ENCODE assay signal across 18 cellular contexts in the genomic region with DNA sequence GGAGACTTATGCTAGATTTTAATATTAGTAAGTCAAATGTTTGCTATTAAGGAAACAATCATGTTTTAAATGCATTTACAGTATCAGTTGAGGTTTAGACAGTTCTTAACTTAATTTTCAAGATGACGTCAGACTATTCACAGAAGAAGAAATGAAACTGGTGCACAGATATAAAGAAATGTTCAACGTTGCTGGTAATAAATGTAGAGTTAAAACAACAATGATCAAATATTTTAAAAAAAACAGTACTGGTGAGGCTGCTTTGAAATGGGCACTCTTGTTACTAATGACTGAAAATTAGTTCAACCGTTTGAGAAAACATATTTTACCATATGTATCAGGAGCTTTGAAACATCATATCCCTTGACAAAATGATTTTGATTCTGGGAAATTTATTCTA. TPM values are rescaled to one million over a fixed set of nuclear protein-coding genes. Genes with fewer than 3 reads are reported as not detected.
DNase-seq lines count a peak whose midpoint lies in the region; ATAC-seq, FAIRE-seq and TF ChIP-seq lines count a peak whose summit lies in the region.
"Had no signal": no experiment of that assay in that cellular context is flagged by ENCODE, and none has a peak within 500 bp of the region (broad histone marks: within the 10 kb centered on the region; RNA-seq: fewer than 3 reads in every experiment).

No MANE protein-coding gene starts in this region.

- FAIRE-seq in GM12891 (lab: Jason Lieb, UNC), result no peak
- FAIRE-seq in GM19239 (lab: Jason Lieb, UNC), result peak; percentile 45
- FAIRE-seq in K562 (lab: Jason Lieb, UNC), result no peak

- POLR2A ChIA-PET in K562 (lab: Yijun Ruan, JAX), result no interaction called here

- intact Hi-C loops in K562 (cut with micrococcal nuclease) (no loop called here), ovary (cut with DNase I) (no loop called here)

- no TSS peak for BruUV-seq in K562 (replicated peaks; lab: Mats Ljungman, UMichigan)

- H3K4me1 ChIP-seq in K562 (replicated peaks in 1 of 2; ENCODE audit: control insufficient read depth in 2 of 2, insufficient read depth in 2 of 2, low read length in 2 of 2) (no peaks in the 10 kb centered on the region), ovary (ENCODE audit: insufficient read depth) (no peaks in the 10 kb centered on the region)
- H3K4me1 ChIP-seq: BLaER1 treated with 17β-estradiol and CSF1 and Interleukin-3, amounts not matched to agents 10 nM and 100 nM had no signal

- CTCF ChIA-PET in K562 (lab: Yijun Ruan, JAX; ENCODE audit: low intra/inter-chr PET ratio), result no interaction called here

- H3K9me3 ChIP-seq in K562 (replicated peaks; ENCODE audit: control insufficient read depth, insufficient read depth, low read depth, low read length) (no peaks in the 10 kb centered on the region), ovary (no peaks in the 10 kb centered on the region)
- H3K9me3 ChIP-seq: BLaER1 treated with 17β-estradiol and CSF1 and Interleukin-3, amounts not matched to agents 10 nM and 100 nM; HAP-1 had no signal

- H3K9ac ChIP-seq in K562 (ENCODE audit: insufficient read depth in 1 of 2, low read depth in 2 of 2, low read length in 2 of 2), result no peak overlapping the region
- H3K9ac ChIP-seq: BLaER1 treated with 17β-estradiol and CSF1 and Interleukin-3, amounts not matched to agents 10 nM and 100 nM had no signal

- no peak overlapping the region for H2AFZ ChIP-seq in K562 (ENCODE audit: low read depth, low read length)

- no peaks in the 10 kb centered on the region for H3K9me1 ChIP-seq in K562 (ENCODE audit: control insufficient read depth, insufficient read depth, low read length)

- WGBS in K562 (ENCODE audit: insufficient coverage, low coverage, missing lambda C conversion rate), result 71% methylated on average over 3 of the region's 3 CpGs
- 74 to 84% (median 80%) methylated on average over 3 of the region's 3 CpGs for WGBS in ovary, 3 donors

- H3K27me3 ChIP-seq in K562 (ENCODE audit: control insufficient read depth in 2 of 2, insufficient read depth in 2 of 2, low read length in 2 of 2), result no peaks in the 10 kb centered on the region
- no peaks in the 10 kb centered on the region for H3K27me3 ChIP-seq in ovary
- H3K27me3 ChIP-seq: BLaER1 treated with 17β-estradiol and CSF1 and Interleukin-3, amounts not matched to agents 10 nM and 100 nM had no signal

- no peaks in the 10 kb centered on the region for H4K20me1 ChIP-seq in K562 (replicated peaks; ENCODE audit: control insufficient read depth, insufficient read depth, low read length)
- H4K20me1 ChIP-seq: BLaER1 treated with 17β-estradiol and CSF1 and Interleukin-3, amounts not matched to agents 10 nM and 100 nM had no signal

- ATAC-seq in HG03432 (IDR thresholded peaks at IDR 0.05; ENCODE audit: unreplicated experiment) (peak; percentile 55), K562 (no peak)

- H3K79me2 ChIP-seq in K562 (ENCODE audit: control insufficient read depth, insufficient read depth, low read length), result no peaks in the 10 kb centered on the region

- TF ChIP-seq CTCF in K562 (IDR thresholded peaks at IDR 0.05 in 2 of 3, conservative IDR thresholded peaks at IDR 0.05 in 1 of 3; ENCODE audit: insufficient read depth in 2 of 3, low read depth in 1 of 3, low read length in 3 of 3) (no peak), ovary (IDR thresholded peaks at IDR 0.05) (no peak)

- no peak for TF ChIP-seq RAD21 in K562 (CRISPR knock-in tag; conservative IDR thresholded peaks at IDR 0.05 in 1 of 2, IDR thresholded peaks at IDR 0.05 in 1 of 2)

- in situ Hi-C loops in K562 (cut with MboI), result no loop called here

- no peak overlapping the region for H3K4me3 ChIP-seq in K562
- no peak overlapping the region for H3K4me3 ChIP-seq in ovary
- H3K4me3 ChIP-seq: BLaER1 treated with 17β-estradiol and CSF1 and Interleukin-3, amounts not matched to agents 10 nM and 100 nM; HAP-1 had no signal

- H3K36me3 ChIP-seq in K562 (ENCODE audit: control insufficient read depth, insufficient read depth, low read length), result peaks cover 28% of the 10 kb centered on the region; the same call in 1 of the 3 replicates
- no peaks in the 10 kb centered on the region for H3K36me3 ChIP-seq in ovary
- H3K36me3 ChIP-seq: HAP-1 had no signal

- no peak overlapping the region for H3K4me2 ChIP-seq in K562 (ENCODE audit: insufficient read depth, low read length)
- H3K4me2 ChIP-seq: BLaER1 treated with 17β-estradiol and CSF1 and Interleukin-3, amounts not matched to agents 10 nM and 100 nM had no signal

- no peak for TF ChIP-seq EP300 in K562 (IDR thresholded peaks at IDR 0.05; ENCODE audit: low read length)
- TF ChIP-seq EP300 in ovary (IDR thresholded peaks at IDR 0.05), result no peak

- TF ChIP-seq POLR2A in GM12891 (IDR thresholded peaks at IDR 0.05; ENCODE audit: low read depth, low read length), result no peak
- TF ChIP-seq POLR2A in K562 (conservative IDR thresholded peaks at IDR 0.05), result no peak
- TF ChIP-seq POLR2A in ovary (IDR thresholded peaks at IDR 0.05), result no peak

- DNase-seq in GM12891 (ENCODE audit: insufficient read length, low spot score), result no peak
- no peak for DNase-seq in GM19239 (ENCODE audit: insufficient read length, low spot score)
- DNase-seq in K562 (ENCODE audit: extremely low read depth in 1 of 4, low spot score in 3 of 4), result no peak
- no peak for DNase-seq in GOT3 (lab: John Stamatoyannopoulos, UW)
- no peak for DNase-seq in ovary
- no peak for DNase-seq in NCI-H2107 (lab: John Stamatoyannopoulos, UW)
- DNase-seq: CD8-positive, alpha-beta memory T cell; DMS53; NCI-H1048; NCI-H1436; NCI-H1930; NCI-H345; NCI-H524 treated with DMSO at 0.1 percent for 48 hours; SHP77; T1000 had no signal

- no peak overlapping the region for H3K27ac ChIP-seq in K562 (ENCODE audit: extremely low read depth, low read depth, low read length)
- H3K27ac ChIP-seq in ovary, result no peak overlapping the region
- H3K27ac ChIP-seq: BLaER1 treated with 17β-estradiol and CSF1 and Interleukin-3, amounts not matched to agents 10 nM and 100 nM had no signal

RNA-seq across cellular contexts. Expression of gene ABHD18, which starts 44.2 kb away (rescaled TPM):
- polyA plus RNA-seq in GM12891 (2012; ENCODE audit: low read depth, missing spikeins), result 4.9 TPM
- 18.4 and 36.0 TPM in 2 replicates for total RNA-seq in K562 (2011; cell fraction: chromatin; rRNA removed; ENCODE audit: low replicate concordance)
- 9.3 and 9.5 TPM in 2 replicates for total RNA-seq in K562 (2011; cell fraction: nucleolus; rRNA removed)
- total RNA-seq in K562 (2011; cell fraction: nucleoplasm; rRNA removed), result 17.0 and 26.9 TPM in 2 replicates
- total RNA-seq in K562 (2014; rRNA removed), result 7.8 and 11.0 TPM in 2 replicates
- total RNA-seq in K562 (2014; rRNA removed; fragmentation: Illumina TruSeq; extraction: Trizol), result 20.3 and 23.6 TPM in 2 replicates
- total RNA-seq in K562 (2015; rRNA removed; fragmentation: Illumina TruSeq; extraction: Trizol), result 21.8 and 25.0 TPM in 2 replicates
- 17.7 and 19.1 TPM in 2 replicates for total RNA-seq in K562 (2021)
- polyA plus RNA-seq in K562 (2011; rRNA removed), result 12.6 and 16.0 TPM in 2 replicates
- polyA plus RNA-seq in K562 (2011; cell fraction: cytosol; rRNA removed), result 3.1 and 5.1 TPM in 2 replicates
- 9.5 and 10.7 TPM in 2 replicates for polyA plus RNA-seq in K562 (2011; cell fraction: nucleus; rRNA removed)
- polyA plus RNA-seq in K562 (2012), result 9.3 and 11.6 TPM in 2 replicates
- polyA plus RNA-seq in K562 (2014; fragmentation: Illumina TruSeq; extraction: Trizol), result 17.7 and 22.6 TPM in 2 replicates
- polyA plus RNA-seq in K562 (2014; fragmentation: Nextera tagmentation; extraction: Ambion mirVana), result 1 to 10 TPM; 6.1 to 6.9 TPM
- polyA plus RNA-seq in K562 (2014; rRNA removed), result 10.9 and 14.4 TPM in 2 replicates
- 18.0 and 22.9 TPM in 2 replicates for polyA minus RNA-seq in K562 (2011; rRNA and poly(A)+ RNA removed)
- polyA minus RNA-seq in K562 (2011; cell fraction: cytosol; rRNA and poly(A)+ RNA removed), result 8.8 and 16.7 TPM in 2 replicates
- polyA minus RNA-seq in K562 (2011; cell fraction: nucleus; rRNA and poly(A)+ RNA removed), result 11.8 and 18.7 TPM in 2 replicates
- 10 to 100 TPM in 3 of 7 donors, 1 to 10 TPM in 4; 6.3 to 11.3 (median 9.6) TPM for total RNA-seq in ovary
- polyA plus RNA-seq in ovary, result 1 to 10 TPM; 3.5 to 7.4 TPM

RNA-seq across cellular contexts. Expression of gene MFSD8, which starts 44.5 kb away (rescaled TPM):
- 6.1 TPM for polyA plus RNA-seq in GM12891 (2012; ENCODE audit: low read depth, missing spikeins)
- total RNA-seq in K562 (2011; cell fraction: chromatin; rRNA removed; ENCODE audit: low replicate concordance), result 70.1 and 143 TPM in 2 replicates
- total RNA-seq in K562 (2011; cell fraction: nucleolus; rRNA removed), result 30.9 and 40.9 TPM in 2 replicates
- total RNA-seq in K562 (2011; cell fraction: nucleoplasm; rRNA removed), result 60.1 and 88.7 TPM in 2 replicates
- 7.0 and 14.2 TPM in 2 replicates for total RNA-seq in K562 (2014; rRNA removed)
- total RNA-seq in K562 (2014; rRNA removed; fragmentation: Illumina TruSeq; extraction: Trizol), result 20.9 and 24.0 TPM in 2 replicates
- 16.5 and 18.7 TPM in 2 replicates for total RNA-seq in K562 (2015; rRNA removed; fragmentation: Illumina TruSeq; extraction: Trizol)
- total RNA-seq in K562 (2021), result 16.2 and 17.8 TPM in 2 replicates
- polyA plus RNA-seq in K562 (2011; rRNA removed), result 24.8 and 27.2 TPM in 2 replicates
- 5.3 and 11.6 TPM in 2 replicates for polyA plus RNA-seq in K562 (2011; cell fraction: cytosol; rRNA removed)
- 30.1 and 48.0 TPM in 2 replicates for polyA plus RNA-seq in K562 (2011; cell fraction: nucleus; rRNA removed)
- polyA plus RNA-seq in K562 (2012), result 7.0 and 10.0 TPM in 2 replicates
- polyA plus RNA-seq in K562 (2014; fragmentation: Illumina TruSeq; extraction: Trizol), result 11.5 and 11.9 TPM in 2 replicates
- 10 to 100 TPM; 25.2 to 25.4 TPM for polyA plus RNA-seq in K562 (2014; fragmentation: Nextera tagmentation; extraction: Ambion mirVana)
- 13.4 and 16.6 TPM in 2 replicates for polyA plus RNA-seq in K562 (2014; rRNA removed)
- polyA minus RNA-seq in K562 (2011; rRNA and poly(A)+ RNA removed), result 42.3 and 46.5 TPM in 2 replicates
- 7.5 and 12.7 TPM in 2 replicates for polyA minus RNA-seq in K562 (2011; cell fraction: cytosol; rRNA and poly(A)+ RNA removed)
- 26.8 and 36.1 TPM in 2 replicates for polyA minus RNA-seq in K562 (2011; cell fraction: nucleus; rRNA and poly(A)+ RNA removed)
- total RNA-seq in ovary, result 10 to 100 TPM; 18.1 to 29.7 (median 25.4) TPM
- polyA plus RNA-seq in ovary, result 10 to 100 TPM; 11.8 to 13.5 TPM

RNA-seq across cellular contexts. Expression of gene LARP1B, which starts 51.7 kb away (rescaled TPM):
- polyA plus RNA-seq in GM12891 (2012; ENCODE audit: low read depth, missing spikeins), result 10.0 TPM
- total RNA-seq in K562 (2011; cell fraction: chromatin; rRNA removed; ENCODE audit: low replicate concordance), result 31.7 and 123 TPM in 2 replicates
- 17.0 and 23.0 TPM in 2 replicates for total RNA-seq in K562 (2011; cell fraction: nucleolus; rRNA removed)
- 47.8 and 64.4 TPM in 2 replicates for total RNA-seq in K562 (2011; cell fraction: nucleoplasm; rRNA removed)
- 35.9 and 41.6 TPM in 2 replicates for total RNA-seq in K562 (2014; rRNA removed)
- 59.7 and 71.6 TPM in 2 replicates for total RNA-seq in K562 (2014; rRNA removed; fragmentation: Illumina TruSeq; extraction: Trizol)
- total RNA-seq in K562 (2015; rRNA removed; fragmentation: Illumina TruSeq; extraction: Trizol), result 54.9 and 57.3 TPM in 2 replicates
- 32.9 and 37.9 TPM in 2 replicates for total RNA-seq in K562 (2021)
- 31.0 and 36.2 TPM in 2 replicates for polyA plus RNA-seq in K562 (2011; rRNA removed)
- polyA plus RNA-seq in K562 (2011; cell fraction: cytosol; rRNA removed), result 5.4 and 11.0 TPM in 2 replicates
- polyA plus RNA-seq in K562 (2011; cell fraction: nucleus; rRNA removed), result 16.3 and 26.4 TPM in 2 replicates
- 21.6 and 22.4 TPM in 2 replicates for polyA plus RNA-seq in K562 (2012)
- 44.1 and 46.6 TPM in 2 replicates for polyA plus RNA-seq in K562 (2014; fragmentation: Illumina TruSeq; extraction: Trizol)
- 10 to 100 TPM; 19.2 to 25.4 TPM for polyA plus RNA-seq in K562 (2014; fragmentation: Nextera tagmentation; extraction: Ambion mirVana)
- 33.2 and 35.4 TPM in 2 replicates for polyA plus RNA-seq in K562 (2014; rRNA removed)
- 45.7 and 51.8 TPM in 2 replicates for polyA minus RNA-seq in K562 (2011; rRNA and poly(A)+ RNA removed)
- polyA minus RNA-seq in K562 (2011; cell fraction: cytosol; rRNA and poly(A)+ RNA removed), result 13.3 and 19.5 TPM in 2 replicates
- 22.1 and 43.1 TPM in 2 replicates for polyA minus RNA-seq in K562 (2011; cell fraction: nucleus; rRNA and poly(A)+ RNA removed)
- 10 to 100 TPM; 15.5 to 27.8 (median 20.3) TPM for total RNA-seq in ovary
- 1 to 10 TPM; 7.6 to 9.8 TPM for polyA plus RNA-seq in ovary
